Comparison of ENCODE assay signal across 1 cellular context in the genomic region with DNA sequence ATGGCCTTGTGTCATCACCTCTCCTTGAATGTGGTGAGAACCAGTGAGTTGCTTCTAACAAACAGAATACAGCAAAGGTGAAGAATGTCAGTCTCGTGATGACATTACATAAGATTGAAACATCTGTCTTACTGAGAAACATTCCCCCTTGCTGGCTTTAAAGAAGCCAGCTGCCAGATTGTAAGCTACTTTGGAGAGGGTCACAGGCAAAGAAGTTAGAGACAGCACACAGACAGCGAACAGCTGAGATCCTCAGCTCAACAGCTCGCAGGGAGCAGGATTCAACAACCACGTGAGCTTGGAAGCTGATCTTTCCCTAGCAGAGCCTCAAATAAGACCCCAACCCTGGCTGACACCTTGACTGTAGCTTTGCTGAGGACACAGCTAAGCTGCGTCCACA.
TF ChIP-seq lines count a peak whose summit lies in the region.

No MANE protein-coding gene starts in this region.

TF ChIP-seq in H1, 55 proteins besides CTCF, POLR2A, EP300 and RAD21:
- TF ChIP-seq MAX (IDR thresholded peaks at IDR 0.05) (0 out of 2 replicates have a peak, but pooled peaks have one; percentile 34), RXRA (IDR thresholded peaks at IDR 0.05; ENCODE audit: insufficient read depth, low read depth, low read length) (no peak), SIN3A (conservative IDR thresholded peaks at IDR 0.05 in 1 of 2, IDR thresholded peaks at IDR 0.05 in 1 of 2; ENCODE audit: low read depth in 1 of 2, low read length in 2 of 2) (0 out of 4 replicates have a peak, but pooled peaks have one; percentile 40 to 69), TCF12 (IDR thresholded peaks at IDR 0.05; ENCODE audit: low read depth, low read length) (peak; percentile 83; the same call in 1 of the 2 replicates), CBX5 (IDR thresholded peaks at IDR 0.05; ENCODE audit: low read depth, low read length) (no peak), TEAD4 (IDR thresholded peaks at IDR 0.05; ENCODE audit: low read depth, low read length) (0 out of 2 replicates have a peak, but pooled peaks have one; percentile 51)
